ENCODE assay signal across 1 cellular context in genomic region chr12:104050436-104050835, GRCh38.
TF ChIP-seq lines count a peak whose summit lies in the region.

No MANE protein-coding gene starts in this region.

TF ChIP-seq in H1, 55 proteins besides CTCF, POLR2A, EP300 and RAD21:
- TF ChIP-seq GTF2F1 (IDR thresholded peaks at IDR 0.05; ENCODE audit: borderline replicate concordance, low read depth, low read length) = no peak
- no peak for TF ChIP-seq CTBP2 (IDR thresholded peaks at IDR 0.05; ENCODE audit: borderline replicate concordance, insufficient read depth, insufficient read length, low read length)
